8 cellular contexts compared by ENCODE assay signal in genomic region chr13:48156466-48156865, GRCh38.
DNase-seq lines count a peak whose midpoint lies in the region; ATAC-seq and TF ChIP-seq lines count a peak whose summit lies in the region.

No MANE protein-coding gene starts in this region.

- POLR2A ChIA-PET in PC-9 (lab: Charles Lee; ENCODE audit: unreplicated experiment): no interaction called here

- no peaks in the 10 kb centered on the region for H3K9me2 ChIP-seq in PC-9 (ENCODE audit: insufficient read depth)

- no peak for TF ChIP-seq POLR2A in vagina (IDR thresholded peaks at IDR 0.05)

- H3K4me2 ChIP-seq in PC-9 (no peak overlapping the region), neural progenitor cell (no peak overlapping the region)

- H2AFZ ChIP-seq in PC-9: no peak overlapping the region
- peak overlapping the region; percentile 54 for H2AFZ ChIP-seq in neural progenitor cell (replicated peaks)

- H3K27ac Mint-ChIP-seq in Calu3 (ENCODE audit: unreplicated experiment) (peak overlapping the region; percentile 71), neural progenitor cell (no peak overlapping the region), HFFc6 (no peak overlapping the region)

- TF ChIP-seq CTCF in Calu3 (IDR thresholded peaks at IDR 0.05; ENCODE audit: unreplicated experiment): no peak
- TF ChIP-seq CTCF in PC-9 (conservative IDR thresholded peaks at IDR 0.05): no peak
- TF ChIP-seq CTCF in neural progenitor cell (IDR thresholded peaks at IDR 0.05): no peak
- TF ChIP-seq CTCF in vagina (IDR thresholded peaks at IDR 0.05): no peak
- no peak for TF ChIP-seq CTCF in HFFc6 (IDR thresholded peaks at IDR 0.05)

- no peaks in the 10 kb centered on the region for H3K9me3 ChIP-seq in PC-9 (ENCODE audit: insufficient read depth, low read depth)
- no peaks in the 10 kb centered on the region for H3K9me3 ChIP-seq in neural progenitor cell (ENCODE audit: low read depth)
- H3K9me3 ChIP-seq in vagina: no peaks in the 10 kb centered on the region

- H4K20me1 ChIP-seq in PC-9 (ENCODE audit: insufficient read depth) (no peaks in the 10 kb centered on the region), neural progenitor cell (ENCODE audit: low read depth) (no peaks in the 10 kb centered on the region)

- H3K4me3 Mint-ChIP-seq in Calu3 (ENCODE audit: low read depth, unreplicated experiment) (no peak overlapping the region), neural progenitor cell (no peak overlapping the region), HFFc6 (no peak overlapping the region)

- CTCF ChIA-PET in Calu3 (lab: Charles Lee): interaction anchor here (1.0 kb wide), 1 partner anchor 77 kb away, joined by 3 read pairs; the partner anchor contains the start of gene ITM2B
- CTCF ChIA-PET in PC-9 (lab: Charles Lee): no interaction called here

- H3K36me3 ChIP-seq in PC-9 (ENCODE audit: low read depth) (no peaks in the 10 kb centered on the region), neural progenitor cell (no peaks in the 10 kb centered on the region), vagina (no peaks in the 10 kb centered on the region)

- peaks cover 19% of the 10 kb centered on the region for H3K36me3 Mint-ChIP-seq in Calu3 (ENCODE audit: insufficient read depth, unreplicated experiment)
- H3K36me3 Mint-ChIP-seq in neural progenitor cell: no peaks in the 10 kb centered on the region
- H3K36me3 Mint-ChIP-seq in HFFc6 (ENCODE audit: low read depth): no peaks in the 10 kb centered on the region

- peaks cover 75% of the 10 kb centered on the region for H3K4me1 Mint-ChIP-seq in Calu3 (ENCODE audit: low read depth, unreplicated experiment)
- H3K4me1 Mint-ChIP-seq in neural progenitor cell: peaks cover 3% of the 10 kb centered on the region
- H3K4me1 Mint-ChIP-seq in HFFc6 (ENCODE audit: low read depth): peaks cover 34% of the 10 kb centered on the region

- H3K79me2 ChIP-seq in PC-9 (ENCODE audit: low read depth) (no peaks in the 10 kb centered on the region), neural progenitor cell (ENCODE audit: low read depth) (no peaks in the 10 kb centered on the region)

- H3F3A ChIP-seq in PC-9 (ENCODE audit: insufficient read depth, low read depth): no peaks in the 10 kb centered on the region
- H3F3A ChIP-seq in neural progenitor cell (ENCODE audit: low read depth): no peaks in the 10 kb centered on the region

- H3K4me3 ChIP-seq in PC-9 (no peak overlapping the region), neural progenitor cell (no peak overlapping the region), vagina (no peak overlapping the region)

- H3K9ac ChIP-seq in neural progenitor cell: no peak overlapping the region

- intact Hi-C loops in Calu3 (cut with micrococcal nuclease; ENCODE audit: unreplicated experiment) (loop anchor here (10.0 kb wide), 1 partner anchor 78 kb away; the partner anchor contains the start of gene ITM2B), PC-9 (cut with micrococcal nuclease; ENCODE audit: unreplicated experiment) (loop anchor here (10.0 kb wide), 1 partner anchor 78 kb away; the partner anchor contains the start of gene ITM2B), vagina (cut with DNase I) (no loop called here)

- BruUV-seq in Calu3 (replicated peaks; lab: Mats Ljungman, UMichigan): no TSS peak
- BruUV-seq in PC-9 (replicated peaks; lab: Mats Ljungman, UMichigan): no TSS peak

- no peak for ATAC-seq in HG02571 (IDR thresholded peaks at IDR 0.05; ENCODE audit: unreplicated experiment)

- H3K27ac ChIP-seq in PC-9 (peak overlapping the region; percentile 26), neural progenitor cell (no peak overlapping the region), vagina (peak overlapping the region; percentile 68)

- H3K4me1 ChIP-seq in PC-9 (replicated peaks; ENCODE audit: insufficient read depth) (peaks cover 13% of the 10 kb centered on the region), neural progenitor cell (no peaks in the 10 kb centered on the region), vagina (peaks cover 35% of the 10 kb centered on the region)

- peak; percentile 35 for DNase-seq in Calu3
- no peak for DNase-seq in PC-9
- peak; percentile 3 to 80 (median 36) for DNase-seq in activated naive CD4-positive, alpha-beta T cell (lab: John Stamatoyannopoulos, UW)
- DNase-seq in neural progenitor cell (ENCODE audit: low spot score): no peak
- no peak for DNase-seq in vagina (ENCODE audit: extremely low spot score in 2 of 2)
- DNase-seq in pons (ENCODE audit: low spot score): no peak
- no peak for DNase-seq in HFFc6

- H3K9me3 Mint-ChIP-seq in Calu3 (ENCODE audit: low read depth, unreplicated experiment) (no peaks in the 10 kb centered on the region), neural progenitor cell (no peaks in the 10 kb centered on the region), HFFc6 (no peaks in the 10 kb centered on the region)

- H3K27me3 ChIP-seq in PC-9 (ENCODE audit: insufficient read depth, low read depth) (no peaks in the 10 kb centered on the region), neural progenitor cell (no peaks in the 10 kb centered on the region), vagina (no peaks in the 10 kb centered on the region)

- H3K27me3 Mint-ChIP-seq in Calu3 (ENCODE audit: unreplicated experiment) (no peaks in the 10 kb centered on the region), neural progenitor cell (ENCODE audit: insufficient read depth, low read depth) (peaks cover 4% of the 10 kb centered on the region), HFFc6 (ENCODE audit: insufficient read depth) (peaks cover 7% of the 10 kb centered on the region)

Comparison
In these comparisons a context has a peak if more than half of its experiments do, and no peak if none do; other contexts are left out.
1. DNase-seq: peak in Calu3 (single experiment) and activated naive CD4-positive, alpha-beta T cell (4 of 4); none in PC-9 (0 of 2), neural progenitor cell (single experiment), vagina (0 of 2), pons (single experiment) and HFFc6 (single experiment).